ENCODE assay signal across 27 cellular contexts in the genomic region with DNA sequence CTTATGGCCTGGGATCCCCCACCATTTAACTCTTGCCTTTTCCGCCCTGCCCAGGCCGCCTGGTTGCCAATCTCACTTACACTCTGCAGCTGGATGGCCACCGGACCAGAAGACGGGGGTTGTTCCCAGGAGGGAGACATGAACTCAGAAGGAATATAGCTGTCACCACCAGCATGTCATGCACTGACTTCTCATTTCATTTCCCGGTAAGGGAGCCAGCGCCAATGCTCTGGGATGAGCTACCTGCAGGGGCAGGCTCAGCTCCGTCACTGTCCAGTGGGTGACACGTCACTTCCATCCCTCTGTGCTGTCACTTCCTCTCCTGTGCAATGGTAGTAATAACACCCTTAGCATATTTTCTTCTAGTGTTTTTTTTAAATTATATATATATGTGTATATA. TPM values are rescaled to one million over a fixed set of nuclear protein-coding genes. Genes with fewer than 3 reads are reported as not detected.
DNase-seq lines count a peak whose midpoint lies in the region; ATAC-seq and TF ChIP-seq lines count a peak whose summit lies in the region.
"Had no signal": no experiment of that assay in that cellular context is flagged by ENCODE, and none has a peak within 500 bp of the region (broad histone marks: within the 10 kb centered on the region; RNA-seq: fewer than 3 reads in every experiment).

No MANE protein-coding gene starts in this region.

- ATAC-seq in HCT116: peak; percentile 43; the same call in 1 of the 2 replicates
- ATAC-seq in activated T-helper 17 cell treated with anti-CD3 and anti-CD28 coated beads, Interleukin-2, amount 50 U/mL, for 72 hours (replicated peaks): peak; percentile 21
- peak; percentile 42 to 85 (median 66) for ATAC-seq in psoas muscle
- no peak for ATAC-seq in GM21529 (IDR thresholded peaks at IDR 0.05; ENCODE audit: unreplicated experiment)
- ATAC-seq: A549, foreskin keratinocyte had no signal

- RAD21 ChIA-PET in HCT116 (lab: Charles Lee; ENCODE audit: low non-redundant PET in 1 of 2, low total read pairs in 2 of 2, uncharacterized antibody in 2 of 2, unreplicated experiment in 2 of 2): no interaction called here

- no peaks in the 10 kb centered on the region for H3K79me2 ChIP-seq in HCT116 (ENCODE audit: insufficient read depth, low read length)
- H3K79me2 ChIP-seq: parathyroid adenoma had no signal

- H3K36me3 Mint-ChIP-seq in activated T-helper 17 cell treated with anti-CD3 and anti-CD28 coated beads, Interleukin-2, amount 50 U/mL, for 72 hours (ENCODE audit: low read depth): peaks cover 84% of the 10 kb centered on the region
- H3K36me3 Mint-ChIP-seq: brain had no signal

- BruUV-seq in HCT116 (replicated peaks; lab: Mats Ljungman, UMichigan): no TSS peak

- no peaks in the 10 kb centered on the region for H3K27me3 Mint-ChIP-seq in activated T-helper 17 cell treated with anti-CD3 and anti-CD28 coated beads, Interleukin-2, amount 50 U/mL, for 72 hours
- H3K27me3 Mint-ChIP-seq: activated naive CD8-positive, alpha-beta T cell treated with anti-CD3 and anti-CD28 coated beads for 36 hours; naive B cell; stimulated activated naive CD8-positive, alpha-beta T cell treated with anti-CD3 and anti-CD28 coated beads, Interleukin-15, Interleukin-2, amounts not matched to agents 100 ng/mL and 50 ng/mL, for 24 hours had no signal

- no peak overlapping the region for H3K4me3 ChIP-seq in HCT116 (replicated peaks in 1 of 2; ENCODE audit: low read depth in 1 of 2, low read length in 2 of 2)
- peak overlapping the region; percentile 33 for H3K4me3 ChIP-seq in psoas muscle
- no peak overlapping the region for H3K4me3 ChIP-seq in esophagus squamous epithelium
- H3K4me3 ChIP-seq: A549, BLaER1, coronary artery, skin epidermis had no signal

- H3K27ac ChIP-seq in HCT116 (ENCODE audit: low read depth, low read length) (no peak overlapping the region), psoas muscle (no peak overlapping the region), esophagus squamous epithelium (no peak overlapping the region)
- H3K27ac ChIP-seq: A549, BLaER1, coronary artery, foreskin keratinocyte, parathyroid adenoma, skin epidermis had no signal

- no peaks in the 10 kb centered on the region for H3K9me3 Mint-ChIP-seq in activated T-helper 17 cell treated with anti-CD3 and anti-CD28 coated beads, Interleukin-2, amount 50 U/mL, for 72 hours
- H3K9me3 Mint-ChIP-seq: activated naive CD8-positive, alpha-beta T cell treated with anti-CD3 and anti-CD28 coated beads for 36 hours; brain; naive B cell; stimulated activated naive CD8-positive, alpha-beta T cell treated with anti-CD3 and anti-CD28 coated beads, Interleukin-15, Interleukin-2, amounts not matched to agents 100 ng/mL and 50 ng/mL, for 24 hours had no signal

- H3K4me2 ChIP-seq in HCT116 (ENCODE audit: low read length): no peak overlapping the region
- H3K4me2 ChIP-seq: A549, BLaER1 had no signal

- H3K4me1 ChIP-seq in HCT116 (ENCODE audit: control insufficient read depth in 1 of 2, insufficient read depth in 2 of 2, low read length in 2 of 2): peaks cover 13 to 19% of the 10 kb centered on the region in 2 experiments
- no peaks in the 10 kb centered on the region for H3K4me1 ChIP-seq in psoas muscle
- H3K4me1 ChIP-seq in esophagus squamous epithelium: no peaks in the 10 kb centered on the region
- H3K4me1 ChIP-seq: A549, foreskin keratinocyte, parathyroid adenoma had no signal

- DNase-seq in NCI-H2227 (lab: John Stamatoyannopoulos, UW; ENCODE audit: unreplicated experiment) (peak; percentile 43), NCI-H2227 treated with DMSO at 0.1 percent for 48 hours (lab: John Stamatoyannopoulos, UW) (no peak), HCT116 (ENCODE audit: low read depth, low spot score) (no peak), psoas muscle (no peak), esophagus squamous epithelium (lab: John Stamatoyannopoulos, UW) (no peak)
- DNase-seq in activated effector memory CD4-positive, alpha-beta T cell treated with Interleukin-2 at 50 U/mL for 16 hours: no peak
- DNase-seq: activated CD4-positive, alpha-beta T cell treated with anti-CD3 and anti-CD28 coated beads for 48 hours; activated naive CD8-positive, alpha-beta T cell treated with anti-CD3 and anti-CD28 coated beads for 36 hours; activated T-cell treated with anti-CD3 and anti-CD28 coated beads for 4 hours; foreskin keratinocyte; hippocampal formation; naive B cell; NCI-H446; NK-92 treated with Interleukin-12 subunit alpha and Interleukin-12 subunit beta, amount 100 ng/mL, for 24 hours had no signal

- TF ChIP-seq CTCF in HCT116 (IDR thresholded peaks at IDR 0.05 in 2 of 3, conservative IDR thresholded peaks at IDR 0.05 in 1 of 3; ENCODE audit: borderline replicate concordance in 1 of 3, insufficient read depth in 1 of 3, low read depth in 2 of 3, low read length in 2 of 3) (no peak), psoas muscle (IDR thresholded peaks at IDR 0.05) (no peak), esophagus squamous epithelium (IDR thresholded peaks at IDR 0.05) (no peak)

- H3K9me3 ChIP-seq in HCT116 (ENCODE audit: control insufficient read depth in 1 of 2, insufficient read depth in 1 of 2, low read depth in 1 of 2, low read length in 2 of 2) (no peaks in the 10 kb centered on the region), psoas muscle (no peaks in the 10 kb centered on the region), esophagus squamous epithelium (no peaks in the 10 kb centered on the region)
- H3K9me3 ChIP-seq: A549, BLaER1 had no signal

- 42 to 49% (median 48%) methylated on average over 8 of the region's 8 CpGs for WGBS in psoas muscle, 3 donors
- WGBS in esophagus squamous epithelium, 2 donors: 67 to 79% methylated on average over 5 to 8 of the region's 8 CpGs

- H3K36me3 ChIP-seq in HCT116 (ENCODE audit: control insufficient read depth in 1 of 2, insufficient read depth in 2 of 2, low read length in 2 of 2) (no peaks in the 10 kb centered on the region), psoas muscle (ENCODE audit: insufficient read depth in 1 of 2, low read depth in 1 of 2) (no peaks in the 10 kb centered on the region), esophagus squamous epithelium (no peaks in the 10 kb centered on the region)
- H3K36me3 ChIP-seq: BLaER1 had no signal

- CTCF ChIA-PET in HCT116 (lab: Charles Lee): interaction anchor here (0.6 kb wide), 1 partner anchor 197 kb away, joined by 3 read pairs; no protein-coding TSS in a partner anchor

- peaks cover 5% of the 10 kb centered on the region for H3K4me1 Mint-ChIP-seq in activated T-helper 17 cell treated with anti-CD3 and anti-CD28 coated beads, Interleukin-2, amount 50 U/mL, for 72 hours
- H3K4me1 Mint-ChIP-seq: brain, naive B cell had no signal

- intact Hi-C loops in HCT116 (cut with micrococcal nuclease) (no loop called here), psoas muscle (cut with DNase I) (no loop called here), esophagus squamous epithelium (cut with DNase I) (no loop called here)

- H4K20me1 ChIP-seq in HCT116 (ENCODE audit: insufficient read depth): no peaks in the 10 kb centered on the region
- H4K20me1 ChIP-seq: BLaER1 had no signal

- TF ChIP-seq POLR2A in HCT116 (IDR thresholded peaks at IDR 0.05; ENCODE audit: borderline replicate concordance, extremely low read depth, insufficient read depth, insufficient read length) (no peak), esophagus squamous epithelium (IDR thresholded peaks at IDR 0.05) (no peak)

- H3K9me2 ChIP-seq in HCT116 (ENCODE audit: insufficient read depth): no peaks in the 10 kb centered on the region

- POLR2A ChIA-PET in HCT116 (lab: Charles Lee): no interaction called here

- TF ChIP-seq RAD21 in HCT116 (IDR thresholded peaks at IDR 0.05; ENCODE audit: low read depth): no peak

- H3K4me3 Mint-ChIP-seq in activated T-helper 17 cell treated with anti-CD3 and anti-CD28 coated beads, Interleukin-2, amount 50 U/mL, for 72 hours: no peak overlapping the region
- H3K4me3 Mint-ChIP-seq: activated naive CD8-positive, alpha-beta T cell treated with anti-CD3 and anti-CD28 coated beads for 36 hours; brain; naive B cell; stimulated activated naive CD8-positive, alpha-beta T cell treated with anti-CD3 and anti-CD28 coated beads, Interleukin-15, Interleukin-2, amounts not matched to agents 100 ng/mL and 50 ng/mL, for 24 hours had no signal

- H3K9ac ChIP-seq in HCT116 (ENCODE audit: low read length): no peak overlapping the region
- H3K9ac ChIP-seq: BLaER1, parathyroid adenoma had no signal

- H3K27me3 ChIP-seq in HCT116 (ENCODE audit: insufficient read depth, low read length) (no peaks in the 10 kb centered on the region), psoas muscle (ENCODE audit: insufficient read depth in 3 of 3, low read length in 2 of 3) (no peaks in the 10 kb centered on the region), esophagus squamous epithelium (peaks cover 0 to 4% (median 0%) of the 10 kb centered on the region in 4 donors)
- H3K27me3 ChIP-seq: BLaER1 had no signal

- H2AFZ ChIP-seq in HCT116 (ENCODE audit: low read depth, low read length, poor library complexity, severe bottlenecking): no peak overlapping the region
- H2AFZ ChIP-seq: parathyroid adenoma had no signal

- H3K27ac Mint-ChIP-seq in activated T-helper 17 cell treated with anti-CD3 and anti-CD28 coated beads, Interleukin-2, amount 50 U/mL, for 72 hours: no peak overlapping the region
- H3K27ac Mint-ChIP-seq: activated naive CD8-positive, alpha-beta T cell treated with anti-CD3 and anti-CD28 coated beads for 36 hours; brain; stimulated activated naive CD8-positive, alpha-beta T cell treated with anti-CD3 and anti-CD28 coated beads, Interleukin-15, Interleukin-2, amounts not matched to agents 100 ng/mL and 50 ng/mL, for 24 hours had no signal

RNA-seq across cellular contexts. Expression of a gene that starts 26.7 kb away (rescaled TPM):
- total RNA-seq in HCT116 (2021; ENCODE audit: unreplicated experiment) (1.4 TPM), psoas muscle (1 to 10 TPM; 1.1 to 3.0 (median 2.3) TPM), esophagus squamous epithelium (1 to 10 TPM; 1.3 to 4.4 (median 2.4) TPM)
- 0.03 and 0.26 TPM in 2 replicates for polyA plus RNA-seq in HCT116 (2012)
- total RNA-seq in activated T-helper 17 cell treated with anti-CD3 and anti-CD28 coated beads, Interleukin-2, amount 50 U/mL, for 72 hours: 100 to 1,000 TPM; 319 to 344 TPM
- polyA plus RNA-seq in psoas muscle: under 1 TPM; 0.21 to 0.29 (median 0.27) TPM
- total RNA-seq: endothelial cell of umbilical vein, foreskin keratinocyte, lung microvascular endothelial cell, M059J, RPMI7951 had no signal
- polyA plus RNA-seq: endothelial cell of umbilical vein, foreskin keratinocyte had no signal

RNA-seq across cellular contexts. Expression of a gene that starts 27.1 kb away (rescaled TPM):
- total RNA-seq in HCT116 (2021; ENCODE audit: unreplicated experiment) (48.8 TPM), psoas muscle (10 to 100 TPM; 54.5 to 67.2 (median 60.2) TPM), esophagus squamous epithelium (10 to 100 TPM; 13.6 to 24.5 (median 20.6) TPM)
- polyA plus RNA-seq in HCT116 (2012): 47.0 and 49.7 TPM in 2 replicates
- total RNA-seq in activated T-helper 17 cell treated with anti-CD3 and anti-CD28 coated beads, Interleukin-2, amount 50 U/mL, for 72 hours: 1 to 10 TPM; 3.7 to 5.3 TPM
- 100 to 1,000 TPM in 1 of 3 donors, 10 to 100 TPM in 2; 49.0 to 125 (median 91.2) TPM for polyA plus RNA-seq in psoas muscle

RNA-seq across cellular contexts. Expression of a gene that starts 35.4 kb away (rescaled TPM):
- total RNA-seq in HCT116 (2021; ENCODE audit: unreplicated experiment): 2.1 TPM
- polyA plus RNA-seq in HCT116 (2012): 0.67 and 1.6 TPM in 2 replicates
- 10 to 100 TPM in 1 of 2 donors, 1 to 10 TPM in 1; 6.9 to 12.9 TPM for total RNA-seq in activated T-helper 17 cell treated with anti-CD3 and anti-CD28 coated beads, Interleukin-2, amount 50 U/mL, for 72 hours
- total RNA-seq in psoas muscle: 10 to 100 TPM in 1 of 4 donors, 1 to 10 TPM in 3; 6.4 to 16.4 (median 8.9) TPM
- 10 to 100 TPM in 1 of 3 donors, 1 to 10 TPM in 2; 6.8 to 16.3 (median 7.9) TPM for polyA plus RNA-seq in psoas muscle
- total RNA-seq in esophagus squamous epithelium: 10 to 100 TPM in 1 of 4 donors, 1 to 10 TPM in 3; 7.2 to 12.4 (median 8.3) TPM

RNA-seq across cellular contexts. Expression of a gene that starts 53.6 kb away (rescaled TPM):
- total RNA-seq in HCT116 (2021; ENCODE audit: unreplicated experiment) (51.3 TPM), psoas muscle (10 to 100 TPM; 25.4 to 61.4 (median 46.9) TPM), esophagus squamous epithelium (10 to 100 TPM; 17.7 to 23.5 (median 19.7) TPM)
- 50.3 and 51.4 TPM in 2 replicates for polyA plus RNA-seq in HCT116 (2012)
- 10 to 100 TPM; 48.9 to 79.1 TPM for total RNA-seq in activated T-helper 17 cell treated with anti-CD3 and anti-CD28 coated beads, Interleukin-2, amount 50 U/mL, for 72 hours
- 10 to 100 TPM; 39.0 to 96.7 (median 63.8) TPM for polyA plus RNA-seq in psoas muscle

RNA-seq across cellular contexts. Expression of a gene that starts 58.9 kb away (rescaled TPM):
- total RNA-seq in HCT116 (2021; ENCODE audit: unreplicated experiment): 9.1 TPM
- 2.5 and 4.0 TPM in 2 replicates for polyA plus RNA-seq in HCT116 (2012)
- total RNA-seq in activated T-helper 17 cell treated with anti-CD3 and anti-CD28 coated beads, Interleukin-2, amount 50 U/mL, for 72 hours: 10 to 100 TPM; 13.8 to 14.1 TPM
- total RNA-seq in psoas muscle: 1 to 10 TPM; 2.7 to 8.7 (median 5.2) TPM
- polyA plus RNA-seq in psoas muscle: 1 to 10 TPM; 1.9 to 5.1 (median 3.0) TPM
- total RNA-seq in esophagus squamous epithelium: 1 to 10 TPM; 4.7 to 8.3 (median 7.2) TPM

Comparison
In these comparisons a context has a peak if more than half of its experiments do, and no peak if none do; other contexts are left out.
1. RNA of a gene that starts 26.7 kb away (total RNA-seq): 319 to 344 TPM in activated T-helper 17 cell treated with anti-CD3 and anti-CD28 coated beads, Interleukin-2, amount 50 U/mL, for 72 hours; 1.3 to 4.4 TPM in esophagus squamous epithelium, 1.1 to 3.0 TPM in psoas muscle and 1.4 TPM in HCT116 (single experiment); every median in the first group is over 10 times any median in the second.